1 cellular context compared by ENCODE assay signal in genomic region chr20:44210422-44211176, GRCh38.
TF ChIP-seq lines count a peak whose summit lies in the region.

Gene OSER1, minus strand, starts transcription at chr20:44210771. Its CDS starts 3,814 bp downstream, at chr20:44206957.

TF ChIP-seq in HepG2, 621 proteins besides CTCF, POLR2A, EP300 and RAD21 (continued from another document and continues in another):
- TF ChIP-seq E2F1 (CRISPR knock-in tag; IDR thresholded peaks at IDR 0.05) (0 out of 2 replicates have a peak, but pooled peaks have one; percentile 0), GRHL1 (CRISPR knock-in tag; conservative IDR thresholded peaks at IDR 0.05) (no peak), RORA (CRISPR knock-in tag; IDR thresholded peaks at IDR 0.05) (no peak; the same call in 1 of the 2 replicates), USF2 (IDR thresholded peaks at IDR 0.05; ENCODE audit: low read depth, low read length) (peak; percentile 87), USF2 (CRISPR knock-in tag; IDR thresholded peaks at IDR 0.05; ENCODE audit: borderline replicate concordance) (peak; percentile 94; the same call in 1 of the 2 replicates), RBAK (CRISPR knock-in tag; IDR thresholded peaks at IDR 0.05) (0 out of 2 replicates have a peak, but pooled peaks have one; percentile 24), FOXP4 (CRISPR knock-in tag; IDR thresholded peaks at IDR 0.05) (peak; percentile 66; the same call in 1 of the 2 replicates), ZNF766 (CRISPR knock-in tag; IDR thresholded peaks at IDR 0.05; ENCODE audit: borderline replicate concordance) (no peak; the same call in 1 of the 2 replicates), ZNF775 (CRISPR knock-in tag; IDR thresholded peaks at IDR 0.05; ENCODE audit: borderline replicate concordance) (peak; percentile 18; the same call in 1 of the 2 replicates), MEIS1 (CRISPR knock-in tag; IDR thresholded peaks at IDR 0.05; ENCODE audit: borderline replicate concordance) (no peak; the same call in 1 of the 2 replicates), ZBTB10 (CRISPR knock-in tag; IDR thresholded peaks at IDR 0.05; ENCODE audit: borderline replicate concordance) (0 out of 2 replicates have a peak, but pooled peaks have one; percentile 33), POGZ (CRISPR knock-in tag; IDR thresholded peaks at IDR 0.05) (peak; percentile 75), KAT8 (CRISPR knock-in tag; IDR thresholded peaks at IDR 0.05) (peak; percentile 92), ZNF737 (CRISPR knock-in tag; IDR thresholded peaks at IDR 0.05; ENCODE audit: borderline replicate concordance) (no peak), ZNF761 (CRISPR knock-in tag; conservative IDR thresholded peaks at IDR 0.05) (no peak; the same call in 1 of the 2 replicates), ZSCAN31 (CRISPR knock-in tag; IDR thresholded peaks at IDR 0.05; ENCODE audit: low read depth) (peak; percentile 96), CREBL2 (CRISPR knock-in tag; IDR thresholded peaks at IDR 0.05; ENCODE audit: borderline replicate concordance) (0 out of 2 replicates have a peak, but pooled peaks have one; percentile 76), ATF7-NPFF (CRISPR knock-in tag; IDR thresholded peaks at IDR 0.05; ENCODE audit: low read depth) (peak; percentile 87), RFX3 (CRISPR knock-in tag; IDR thresholded peaks at IDR 0.05) (no peak; the same call in 1 of the 2 replicates), ZNF142 (CRISPR knock-in tag; IDR thresholded peaks at IDR 0.05) (peak; percentile 97), ZFX (CRISPR knock-in tag; IDR thresholded peaks at IDR 0.05; ENCODE audit: low read depth) (peak; percentile 98), SNAPC4 (CRISPR knock-in tag; IDR thresholded peaks at IDR 0.05) (peak; percentile 3; the same call in 1 of the 2 replicates), ZNF234 (CRISPR knock-in tag; conservative IDR thresholded peaks at IDR 0.05) (peak; percentile 96), ELF1 (CRISPR knock-in tag; IDR thresholded peaks at IDR 0.05) (peak; percentile 68), ZNF546 (CRISPR knock-in tag; conservative IDR thresholded peaks at IDR 0.05) (peak; percentile 99), PAXIP1 (CRISPR knock-in tag; conservative IDR thresholded peaks at IDR 0.05) (peak; percentile 75)
